ENCODE assay signal across 22 cellular contexts in the genomic region with DNA sequence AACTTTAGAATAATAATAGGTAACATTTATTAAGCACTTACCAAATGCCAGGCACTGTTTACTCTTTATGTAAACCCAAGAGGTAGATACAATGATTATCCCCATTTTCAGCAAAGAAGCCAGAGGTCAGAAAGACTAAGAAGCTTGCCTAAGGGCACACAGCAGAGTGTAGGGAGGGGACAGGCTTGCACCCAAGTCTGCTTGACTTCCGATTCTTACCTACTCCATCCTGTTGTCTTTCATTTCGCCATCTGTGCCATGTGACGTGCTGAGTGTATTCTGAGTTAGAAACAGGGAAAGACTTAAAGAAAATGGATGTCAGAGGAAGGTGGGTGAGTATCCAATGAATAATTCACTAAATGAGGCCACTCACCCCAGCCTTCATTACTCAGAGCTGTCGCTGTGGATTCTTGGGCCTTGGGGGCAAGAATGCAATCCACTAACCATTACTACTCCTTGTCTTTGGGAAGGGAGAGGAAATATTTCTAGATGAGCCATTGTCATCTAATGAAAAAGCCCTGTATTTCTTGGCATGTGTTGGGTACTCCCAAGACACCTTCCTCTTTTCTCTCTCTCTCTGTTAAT.
"Had no signal": no experiment of that assay in that cellular context is flagged by ENCODE, and none has a peak within 500 bp of the region (broad histone marks: within the 10 kb centered on the region; RNA-seq: fewer than 3 reads in every experiment).

No MANE protein-coding gene starts in this region.

- DNase-seq: activated naive CD4-positive, alpha-beta T cell; activated naive CD8-positive, alpha-beta T cell treated with anti-CD3 and anti-CD28 coated beads, Interleukin-2, amount 10 ng/mL, durations not matched to agents 7 days and 5 days; anterior cingulate cortex; effector memory CD8-positive, alpha-beta T cell; heart right ventricle; left colon; lower lobe of right lung; midbrain; psoas muscle; right lobe of liver; stimulated activated CD4-positive, alpha-beta T cell treated with anti-CD3 and anti-CD28 coated beads, Interleukin-4, amount 100 ng/mL, for 4 hours; stimulated activated CD8-positive, alpha-beta memory T cell treated with anti-CD3 and anti-CD28 coated beads, Interleukin-4, amount 100 ng/mL, for 48 hours; trophoblast cell had no signal

- H3K36me3 Mint-ChIP-seq: activated naive CD8-positive, alpha-beta T cell treated with anti-CD3 and anti-CD28 coated beads, Interleukin-2, amount 10 ng/mL, durations not matched to agents 7 days and 5 days had no signal

- H3K4me3 Mint-ChIP-seq: activated naive CD8-positive, alpha-beta T cell treated with anti-CD3 and anti-CD28 coated beads, Interleukin-2, amount 10 ng/mL, durations not matched to agents 7 days and 5 days; activated T-helper 1 cell treated with anti-CD3 and anti-CD28 coated beads, Interleukin-12 subunit alpha, Interleukin-12 subunit beta, Interleukin-2, Interleukin-4 antibody, amounts not matched to agents 30 ng/mL and 10 ng/mL and 1 ng/mL, durations not matched to agents 14 hours and 24 hours and 36 hours; dendritic cell treated with granulocyte-macrophage colony-stimulating factor and Interleukin-4, amounts not matched to agents 40 ng/mL and 50 ng/mL, for 4 days; effector memory CD8-positive, alpha-beta T cell; neural crest cell; stimulated activated naive CD8-positive, alpha-beta T cell treated with anti-CD3 and anti-CD28 coated beads, Interleukin-15, Interleukin-2, amounts not matched to agents 100 ng/mL and 50 ng/mL, for 24 hours had no signal

- H3K4me1 Mint-ChIP-seq: activated naive CD8-positive, alpha-beta T cell treated with anti-CD3 and anti-CD28 coated beads, Interleukin-2, amount 10 ng/mL, durations not matched to agents 7 days and 5 days; neural crest cell had no signal

- H3K4me1 ChIP-seq: gastroesophageal sphincter, lower lobe of right lung, psoas muscle, right lobe of liver, suprapubic skin had no signal

- H3K27ac ChIP-seq: epithelial cell of prostate, gastroesophageal sphincter, heart right ventricle, lower lobe of right lung, psoas muscle, right lobe of liver, suprapubic skin had no signal

- H3K4me2 ChIP-seq: smooth muscle cell had no signal

- H3K9me3 Mint-ChIP-seq: activated naive CD8-positive, alpha-beta T cell treated with anti-CD3 and anti-CD28 coated beads, Interleukin-2, amount 10 ng/mL, durations not matched to agents 7 days and 5 days; activated T-helper 1 cell treated with anti-CD3 and anti-CD28 coated beads, Interleukin-12 subunit alpha, Interleukin-12 subunit beta, Interleukin-2, Interleukin-4 antibody, amounts not matched to agents 30 ng/mL and 10 ng/mL and 1 ng/mL, durations not matched to agents 14 hours and 24 hours and 36 hours; dendritic cell treated with granulocyte-macrophage colony-stimulating factor and Interleukin-4, amounts not matched to agents 40 ng/mL and 50 ng/mL, for 4 days; effector memory CD8-positive, alpha-beta T cell; stimulated activated naive CD8-positive, alpha-beta T cell treated with anti-CD3 and anti-CD28 coated beads, Interleukin-15, Interleukin-2, amounts not matched to agents 100 ng/mL and 50 ng/mL, for 24 hours had no signal

- H3K36me3 ChIP-seq: gastroesophageal sphincter, heart right ventricle, lower lobe of right lung, right lobe of liver, suprapubic skin had no signal

- H3K4me3 ChIP-seq: gastroesophageal sphincter, heart right ventricle, lower lobe of right lung, psoas muscle, right lobe of liver, smooth muscle cell, suprapubic skin had no signal

- H3K27ac Mint-ChIP-seq: activated naive CD8-positive, alpha-beta T cell treated with anti-CD3 and anti-CD28 coated beads, Interleukin-2, amount 10 ng/mL, durations not matched to agents 7 days and 5 days; activated T-helper 1 cell treated with anti-CD3 and anti-CD28 coated beads, Interleukin-12 subunit alpha, Interleukin-12 subunit beta, Interleukin-2, Interleukin-4 antibody, amounts not matched to agents 30 ng/mL and 10 ng/mL and 1 ng/mL, durations not matched to agents 14 hours and 24 hours and 36 hours; dendritic cell treated with granulocyte-macrophage colony-stimulating factor and Interleukin-4, amounts not matched to agents 40 ng/mL and 50 ng/mL, for 4 days; effector memory CD8-positive, alpha-beta T cell; stimulated activated naive CD8-positive, alpha-beta T cell treated with anti-CD3 and anti-CD28 coated beads, Interleukin-15, Interleukin-2, amounts not matched to agents 100 ng/mL and 50 ng/mL, for 24 hours had no signal

- ATAC-seq: activated CD4-positive, CD25-positive, alpha-beta regulatory T cell treated with anti-CD3 and anti-CD28 coated beads, Interleukin-2, amount 50 U/mL, for 24 hours; effector memory CD8-positive, alpha-beta T cell; gastroesophageal sphincter; heart right ventricle; left colon; lower lobe of right lung; psoas muscle; right lobe of liver had no signal

- H3K9me3 ChIP-seq: gastroesophageal sphincter, heart right ventricle, lower lobe of right lung, psoas muscle, right lobe of liver, suprapubic skin had no signal

- H3K27me3 ChIP-seq: right lobe of liver had no signal

- H3K27me3 Mint-ChIP-seq: dendritic cell treated with granulocyte-macrophage colony-stimulating factor and Interleukin-4, amounts not matched to agents 40 ng/mL and 50 ng/mL, for 4 days had no signal
